In the genomic region with DNA sequence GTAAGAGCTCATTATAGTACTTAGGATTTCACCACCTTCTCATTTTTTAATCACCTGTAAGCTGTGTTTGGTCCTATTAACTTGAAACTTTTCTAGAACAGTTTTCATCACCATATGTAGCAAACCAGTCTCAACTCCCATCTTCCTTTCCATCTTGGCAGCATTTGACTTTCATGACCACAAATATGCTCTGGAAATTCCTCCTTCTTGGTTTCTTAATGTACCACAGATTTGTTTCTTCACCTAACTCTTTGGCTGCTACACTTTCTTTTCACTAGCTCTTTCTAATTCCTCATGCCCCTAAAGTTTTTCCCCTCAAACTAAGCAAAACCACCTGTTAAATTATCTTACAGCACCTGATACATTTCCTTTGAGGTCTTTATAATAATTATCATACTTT, we compare ENCODE assay signal across 12 cellular contexts. TPM values are rescaled to one million over a fixed set of nuclear protein-coding genes. Genes with fewer than 3 reads are reported as not detected.
DNase-seq lines count a peak whose midpoint lies in the region; ATAC-seq and TF ChIP-seq lines count a peak whose summit lies in the region.
"Had no signal": no experiment of that assay in that cellular context is flagged by ENCODE, and none has a peak within 500 bp of the region (broad histone marks: within the 10 kb centered on the region; RNA-seq: fewer than 3 reads in every experiment).

No MANE protein-coding gene starts in this region.

- peak overlapping the region; percentile 33 for H3K27ac ChIP-seq in AG04450 (ENCODE audit: low read depth, low read length)
- H3K27ac ChIP-seq: cardiac muscle cell, Peyer's patch had no signal

- POLR2A ChIA-PET in AG04450 (lab: Yijun Ruan, JAX) = interaction anchor here (0.5 to 0.9 kb wide), 2 partner anchors 36 to 41 kb away, joined by 3 read pairs; no protein-coding TSS in a partner anchor

- no peaks in the 10 kb centered on the region for H3K9me3 ChIP-seq in AG04450 (ENCODE audit: control insufficient read depth, insufficient read depth, low read length)
- H3K9me3 ChIP-seq: mucosa of descending colon, Peyer's patch had no signal

- no peak overlapping the region for H3K4me3 ChIP-seq in AG04450 (ENCODE audit: low read depth, low read length)
- H3K4me3 ChIP-seq: cardiac muscle cell, mucosa of descending colon, Peyer's patch had no signal

- CTCF ChIA-PET in AG04450 (lab: Charles Lee) = interaction anchor here (0.8 to 2.0 kb wide), 3 partner anchors 12 to 257 kb away, joined by 3 to 15 read pairs (median 5); partner anchors contain the start of gene NMB

- TF ChIP-seq CTCF in AG04450 (IDR thresholded peaks at IDR 0.05; ENCODE audit: low read depth, low read length) = no peak

- ATAC-seq in HG03196 (IDR thresholded peaks at IDR 0.05; ENCODE audit: unreplicated experiment) = no peak
- ATAC-seq: mucosa of descending colon had no signal

- no peaks in the 10 kb centered on the region for H3K27me3 ChIP-seq in AG04450 (ENCODE audit: control insufficient read depth, insufficient read depth, low read length)
- H3K27me3 ChIP-seq: cardiac muscle cell, Peyer's patch had no signal

- DNase-seq in AG04450 (ENCODE audit: low read depth, low spot score) (peak; percentile 58), DMS79 treated with DMSO at 0.1 percent for 48 hours (lab: John Stamatoyannopoulos, UW) (peak; percentile 62), amniotic stem cell (lab: John Stamatoyannopoulos, UW) (peak; percentile 43), iris pigment epithelial cell (ENCODE audit: low read depth) (peak; percentile 93), NCI-H524 (lab: John Stamatoyannopoulos, UW) (no peak), HPDE6-E6E7 (ENCODE audit: extremely low spot score) (no peak)
- DNase-seq in activated effector memory CD4-positive, alpha-beta T cell treated with anti-CD3 and anti-CD28 coated beads, Interleukin-2, amount 50 U/mL, for 16 hours = no peak
- DNase-seq: mucosa of descending colon, Peyer's patch, substantia nigra had no signal

RNA-seq across cellular contexts. Expression of gene NMB, which starts 13.2 kb away (rescaled TPM):
- polyA plus RNA-seq in AG04450 (2011; rRNA removed) = 3.3 and 3.8 TPM in 2 replicates
- polyA minus RNA-seq in AG04450 (2011; rRNA and poly(A)+ RNA removed) = 1.3 and 2.0 TPM in 2 replicates

RNA-seq across cellular contexts. Expression of gene WDR73, which starts 17.1 kb away (rescaled TPM):
- 18.7 and 19.0 TPM in 2 replicates for polyA plus RNA-seq in AG04450 (2011; rRNA removed)
- polyA minus RNA-seq in AG04450 (2011; rRNA and poly(A)+ RNA removed) = 18.2 and 21.3 TPM in 2 replicates

RNA-seq across cellular contexts. Expression of gene SEC11A, which starts 44.7 kb away (rescaled TPM):
- 218 and 324 TPM in 2 replicates for polyA plus RNA-seq in AG04450 (2011; rRNA removed)
- 69.7 and 92.2 TPM in 2 replicates for polyA minus RNA-seq in AG04450 (2011; rRNA and poly(A)+ RNA removed)

Comparison
In these comparisons a context has a peak if more than half of its experiments do, and no peak if none do; other contexts are left out.
1. DNase-seq: peak in AG04450 (single experiment), DMS79 treated with DMSO at 0.1 percent for 48 hours (single experiment), amniotic stem cell (single experiment) and iris pigment epithelial cell (single experiment); none in NCI-H524 (0 of 2), HPDE6-E6E7 (single experiment) and activated effector memory CD4-positive, alpha-beta T cell treated with anti-CD3 and anti-CD28 coated beads, Interleukin-2, amount 50 U/mL, for 16 hours (single experiment).